ENCODE assay signal across 19 cellular contexts in genomic region chr5:134034326-134034725, GRCh38.
"Had no signal": no experiment of that assay in that cellular context is flagged by ENCODE, and none has a peak within 500 bp of the region (broad histone marks: within the 10 kb centered on the region; RNA-seq: fewer than 3 reads in every experiment).

No MANE protein-coding gene starts in this region.

- H3K4me3 ChIP-seq: colonic mucosa, esophagus muscularis mucosa, gastroesophageal sphincter, heart left ventricle, hepatocyte, left lung, lung had no signal

- H3K27ac Mint-ChIP-seq: dendritic cell treated with granulocyte-macrophage colony-stimulating factor and Interleukin-4, amounts not matched to agents 40 ng/mL and 50 ng/mL, for 4 days; effector memory CD8-positive, alpha-beta T cell; memory B cell had no signal

- H3K9me3 ChIP-seq: colonic mucosa, esophagus muscularis mucosa, gastroesophageal sphincter, heart left ventricle, left lung had no signal

- H3K36me3 ChIP-seq: colonic mucosa, esophagus muscularis mucosa, gastroesophageal sphincter, heart left ventricle, left lung had no signal

- H2AFZ ChIP-seq: hepatocyte had no signal

- H3K9me3 Mint-ChIP-seq: dendritic cell treated with granulocyte-macrophage colony-stimulating factor and Interleukin-4, amounts not matched to agents 40 ng/mL and 50 ng/mL, for 4 days; effector memory CD8-positive, alpha-beta T cell; memory B cell had no signal

- H3K27ac ChIP-seq: colonic mucosa, esophagus muscularis mucosa, foreskin keratinocyte, gastroesophageal sphincter, heart left ventricle, hepatocyte, left lung had no signal

- H3K4me1 ChIP-seq: colonic mucosa, esophagus muscularis mucosa, gastroesophageal sphincter, heart left ventricle, left lung had no signal

- H3K4me2 ChIP-seq: hepatocyte had no signal

- H3K27me3 Mint-ChIP-seq: effector memory CD8-positive, alpha-beta T cell; memory B cell had no signal

- DNase-seq: colonic mucosa; cortex of kidney; effector CD8-positive, alpha-beta T cell; effector memory CD8-positive, alpha-beta T cell; foreskin keratinocyte; heart left ventricle; hypothalamus; left cardiac atrium; left lung; left ventricle myocardium superior; mammary epithelial cell; mesendoderm; midbrain had no signal

- H3K27me3 ChIP-seq: colonic mucosa, esophagus muscularis mucosa, foreskin keratinocyte, gastroesophageal sphincter, heart left ventricle, hepatocyte, left lung had no signal

- H3K4me3 Mint-ChIP-seq: dendritic cell treated with granulocyte-macrophage colony-stimulating factor and Interleukin-4, amounts not matched to agents 40 ng/mL and 50 ng/mL, for 4 days; effector memory CD8-positive, alpha-beta T cell; memory B cell had no signal

- H3K36me3 Mint-ChIP-seq: memory B cell had no signal

- ATAC-seq: effector memory CD8-positive, alpha-beta T cell; foreskin keratinocyte; gastroesophageal sphincter; heart left ventricle; left cardiac atrium; left lung; left ventricle myocardium superior had no signal

- H3K79me2 ChIP-seq: hepatocyte had no signal
